In the genomic region with DNA sequence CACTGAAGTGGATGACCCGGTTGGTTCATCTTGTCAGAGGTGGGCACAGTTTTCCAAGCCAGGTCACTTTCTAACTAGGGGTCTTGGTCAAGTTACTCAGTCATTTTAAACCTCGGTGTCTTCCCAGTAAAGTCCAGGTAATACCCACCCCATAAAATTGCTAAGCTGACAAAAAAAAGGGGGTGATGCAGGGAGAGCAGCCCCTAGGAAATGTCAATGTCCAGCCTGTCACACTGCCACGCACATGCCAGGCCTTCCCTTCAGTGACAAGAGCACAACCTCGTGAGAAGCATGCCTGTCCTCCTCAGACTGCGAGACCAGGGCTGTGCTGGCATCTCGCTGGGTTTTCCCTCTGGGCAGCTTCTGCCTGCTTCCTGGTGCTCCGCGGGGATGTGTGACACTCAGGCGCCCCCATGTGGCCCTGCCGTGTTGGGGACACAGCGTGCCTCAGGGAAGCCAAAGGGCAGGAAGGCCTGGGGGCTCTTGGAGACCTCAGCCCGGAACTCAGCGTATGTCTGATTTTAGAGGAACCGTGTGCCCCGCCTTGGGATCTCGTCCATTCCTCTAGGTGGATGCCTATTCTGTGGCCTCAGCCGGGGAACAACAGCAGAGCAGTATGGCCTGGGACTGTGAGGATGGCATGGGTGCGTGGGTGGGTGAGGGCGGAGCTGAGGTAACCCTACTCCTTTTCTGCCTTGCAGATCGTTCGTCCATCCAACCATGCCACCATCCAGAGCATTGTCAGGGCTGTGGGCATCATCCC, we compare ENCODE assay signal across 8 cellular contexts. TPM values are rescaled to one million over a fixed set of nuclear protein-coding genes. Genes with fewer than 3 reads are reported as not detected.
A peak's percentile ranks its signal among the peaks of the same experiment; 100 is the strongest.
DNase-seq lines count a peak whose midpoint lies in the region; ATAC-seq, FAIRE-seq and TF ChIP-seq lines count a peak whose summit lies in the region.

No MANE protein-coding gene starts in this region.

- FAIRE-seq in HepG2 (lab: Jason Lieb, UNC): no peak

- H2AFZ ChIP-seq in HepG2 (ENCODE audit: low read length): no peak overlapping the region

- no peak overlapping the region for H3K9ac ChIP-seq in HepG2 (ENCODE audit: insufficient read depth, low read depth, low read length)

- H3K4me2 ChIP-seq in HepG2 (ENCODE audit: low read depth, low read length): no peak overlapping the region

- H3K4me1 Mint-ChIP-seq in activated CD4-positive, alpha-beta T cell treated with anti-CD3 and anti-CD28 coated beads, Interleukin-2, amount 10 ng/mL, durations not matched to agents 24 days and 14 days: peaks cover 13% of the 10 kb centered on the region

- H3K4me3 Mint-ChIP-seq in activated CD4-positive, alpha-beta T cell treated with anti-CD3 and anti-CD28 coated beads, Interleukin-2, amount 10 ng/mL, durations not matched to agents 24 days and 14 days: peak overlapping the region; percentile 39

- H3K4me1 ChIP-seq in HepG2 (ENCODE audit: insufficient read depth, low read length): no peaks in the 10 kb centered on the region

- H3K4me3 ChIP-seq in choroid plexus epithelial cell (ENCODE audit: low read depth, low read length) (no peak overlapping the region), HepG2 (replicated peaks in 1 of 3; ENCODE audit: insufficient read depth in 1 of 3, low read depth in 2 of 3, low read length in 3 of 3) (no peak overlapping the region)

- H3K9me3 Mint-ChIP-seq in activated CD4-positive, alpha-beta T cell treated with anti-CD3 and anti-CD28 coated beads, Interleukin-2, amount 10 ng/mL, durations not matched to agents 24 days and 14 days: no peaks in the 10 kb centered on the region

- peak overlapping the region; percentile 48 for H3K27ac Mint-ChIP-seq in activated CD4-positive, alpha-beta T cell treated with anti-CD3 and anti-CD28 coated beads, Interleukin-2, amount 10 ng/mL, durations not matched to agents 24 days and 14 days

- CTCF ChIA-PET in HepG2 (lab: Yijun Ruan, JAX; ENCODE audit: low intra/inter-chr PET ratio, low total read pairs): interaction anchor here (1.1 to 2.5 kb wide), 5 partner anchors 264 to 319 kb away, joined by 3 to 23 read pairs (median 4); no protein-coding TSS in a partner anchor

- peaks cover 4 to 15% of the 10 kb centered on the region in 2 experiments; a peak in 3 of 5 replicates for H3K27me3 ChIP-seq in HepG2 (ENCODE audit: control insufficient read depth in 1 of 2, insufficient read depth in 2 of 2, low read length in 2 of 2)

- intact Hi-C loops in activated CD4-positive, alpha-beta T cell treated with anti-CD3 and anti-CD28 coated beads, Interleukin-2, amount 10 ng/mL, durations not matched to agents 24 days and 14 days (cut with micrococcal nuclease): loop anchor here (1.0 to 5.0 kb wide), 3 partner anchors 130 to 288 kb away; no protein-coding TSS in a partner anchor
- intact Hi-C loops in HepG2 (cut with micrococcal nuclease; ENCODE audit: unreplicated experiment): loop anchor here (1.0 to 5.0 kb wide), 2 partner anchors 265 to 288 kb away; no protein-coding TSS in a partner anchor

- POLR2A ChIA-PET in HepG2 (lab: Yijun Ruan, JAX): no interaction called here

- H3K27me3 Mint-ChIP-seq in activated CD4-positive, alpha-beta T cell treated with anti-CD3 and anti-CD28 coated beads, Interleukin-2, amount 10 ng/mL, durations not matched to agents 24 days and 14 days: peaks cover under 1% of the 10 kb centered on the region

- ATAC-seq in HG02610 (IDR thresholded peaks at IDR 0.05; ENCODE audit: unreplicated experiment) (peak; percentile 78), HepG2 (peak; percentile 96), GM21528 (IDR thresholded peaks at IDR 0.05; ENCODE audit: low FRiP score, unreplicated experiment) (no peak)

- BruUV-seq in HepG2 (replicated peaks; lab: Mats Ljungman, UMichigan): no TSS peak

- no peaks in the 10 kb centered on the region for H3K9me3 ChIP-seq in HepG2 (ENCODE audit: low read length)

- peak; percentile 95 for TF ChIP-seq CTCF in choroid plexus epithelial cell (conservative IDR thresholded peaks at IDR 0.05; ENCODE audit: low read depth, low read length)
- peak; percentile 95 for TF ChIP-seq CTCF in HepG2 (CRISPR knock-in tag; IDR thresholded peaks at IDR 0.05)

- TF ChIP-seq EP300 in HepG2 (IDR thresholded peaks at IDR 0.05; ENCODE audit: low read depth in 2 of 2, low read length in 2 of 2): no peak
- TF ChIP-seq EP300 in HepG2 (CRISPR knock-in tag; IDR thresholded peaks at IDR 0.05; ENCODE audit: borderline replicate concordance): no peak

- no peaks in the 10 kb centered on the region for H3K36me3 ChIP-seq in HepG2 (replicated peaks in 1 of 2; ENCODE audit: control insufficient read depth in 1 of 2, insufficient read depth in 2 of 2, low read length in 2 of 2)

- no peak for TF ChIP-seq POLR2A in HepG2 (IDR thresholded peaks at IDR 0.05; ENCODE audit: insufficient read depth in 1 of 2, low read depth in 2 of 2, low read length in 2 of 2)

- in situ Hi-C loops in HepG2 (cut with HindIII; ENCODE audit: extremely low pct_ligation_motif_present, low pct_unique_long_range_greater_than_20kb): no loop called here

- no peaks in the 10 kb centered on the region for H3K79me2 ChIP-seq in HepG2 (ENCODE audit: insufficient read depth, low read length)

- DNase-seq in ELR (ENCODE audit: low read depth) (peak; percentile 81), NCI-H2227 (lab: John Stamatoyannopoulos, UW; ENCODE audit: unreplicated experiment) (peak; percentile 37), choroid plexus epithelial cell (ENCODE audit: low read depth) (peak; percentile 79), HepG2 (ENCODE audit: low spot score) (peak; percentile 48)
- DNase-seq in activated CD4-positive, alpha-beta T cell treated with anti-CD3 and anti-CD28 coated beads, Interleukin-2, amount 10 ng/mL, durations not matched to agents 24 days and 14 days: peak; percentile 94
- DNase-seq in stimulated activated CD4-positive, alpha-beta T cell treated with anti-CD3 and anti-CD28 coated beads, Interleukin-4, amount 100 ng/mL, for 48 hours (ENCODE audit: low read depth in 2 of 2): peak; percentile 79

- no peaks in the 10 kb centered on the region for H3K36me3 Mint-ChIP-seq in activated CD4-positive, alpha-beta T cell treated with anti-CD3 and anti-CD28 coated beads, Interleukin-2, amount 10 ng/mL, durations not matched to agents 24 days and 14 days (ENCODE audit: low read depth)

- no peaks in the 10 kb centered on the region for H4K20me1 ChIP-seq in HepG2 (ENCODE audit: insufficient read depth, low read length)

- TF ChIP-seq RAD21 in HepG2 (CRISPR knock-in tag; IDR thresholded peaks at IDR 0.05): peak; percentile 90

- WGBS in HepG2 (ENCODE audit: low lambda C conversion rate): 0% methylated on average over 5 of the region's 21 CpGs

- H3K27ac ChIP-seq in HepG2 (ENCODE audit: extremely low read length, insufficient read depth, low read length): no peak overlapping the region

RNA-seq across cellular contexts. Expression of a gene that starts 10.2 kb away (rescaled TPM):
- not detected in 2 replicates for total RNA-seq in activated CD4-positive, alpha-beta T cell treated with anti-CD3 and anti-CD28 coated beads, Interleukin-2, amount 10 ng/mL, durations not matched to agents 24 days and 14 days
- not detected in 2 replicates for total RNA-seq in HepG2 (2016; rRNA removed; fragmentation: Illumina TruSeq; extraction: Trizol)
- not detected in 2 replicates for total RNA-seq in HepG2 (2016; cell fraction: cytosol; rRNA removed; fragmentation: Illumina TruSeq; extraction: Trizol; ENCODE audit: low read depth)
- not detected in 2 replicates for total RNA-seq in HepG2 (2016; cell fraction: insoluble cytoplasmic fraction; rRNA removed; fragmentation: Illumina TruSeq; extraction: Trizol)
- total RNA-seq in HepG2 (2016; cell fraction: membrane; rRNA removed; fragmentation: Illumina TruSeq; extraction: Trizol): not detected in 2 replicates
- total RNA-seq in HepG2 (2016; cell fraction: nucleus; rRNA removed; fragmentation: Illumina TruSeq; extraction: Trizol): not detected in 2 replicates
- polyA plus RNA-seq in HepG2 (2011; rRNA removed): not detected in 2 replicates
- polyA plus RNA-seq in HepG2 (2011; cell fraction: cytosol; rRNA removed): not detected in 2 replicates
- polyA plus RNA-seq in HepG2 (2011; cell fraction: nucleus; rRNA removed): not detected in 2 replicates
- polyA plus RNA-seq in HepG2 (2012): not detected in 2 replicates
- not detected in 2 replicates for polyA plus RNA-seq in HepG2 (2016; cell fraction: cytosol; fragmentation: Illumina TruSeq; extraction: Trizol; ENCODE audit: low read depth)
- not detected in 2 replicates for polyA plus RNA-seq in HepG2 (2016; cell fraction: insoluble cytoplasmic fraction; fragmentation: Illumina TruSeq; extraction: Trizol; ENCODE audit: low read depth)
- not detected in 2 replicates for polyA plus RNA-seq in HepG2 (2016; cell fraction: membrane; fragmentation: Illumina TruSeq; extraction: Trizol; ENCODE audit: low read depth)
- not detected in 2 replicates for polyA plus RNA-seq in HepG2 (2016; cell fraction: nucleus; fragmentation: Illumina TruSeq; extraction: Trizol; ENCODE audit: insufficient read depth, low read depth)
- not detected in 2 replicates for polyA minus RNA-seq in HepG2 (2011; rRNA and poly(A)+ RNA removed; ENCODE audit: low replicate concordance)
- polyA minus RNA-seq in HepG2 (2011; cell fraction: cytosol; rRNA and poly(A)+ RNA removed): not detected in 2 replicates
- polyA minus RNA-seq in HepG2 (2011; cell fraction: nucleus; rRNA and poly(A)+ RNA removed): not detected in 2 replicates

RNA-seq across cellular contexts. Expression of a gene that starts 12.1 kb away (rescaled TPM):
- 0.49 and 0.59 TPM in 2 replicates for total RNA-seq in activated CD4-positive, alpha-beta T cell treated with anti-CD3 and anti-CD28 coated beads, Interleukin-2, amount 10 ng/mL, durations not matched to agents 24 days and 14 days
- not detected in 2 replicates for total RNA-seq in HepG2 (2016; rRNA removed; fragmentation: Illumina TruSeq; extraction: Trizol)
- not detected in 2 replicates for total RNA-seq in HepG2 (2016; cell fraction: cytosol; rRNA removed; fragmentation: Illumina TruSeq; extraction: Trizol; ENCODE audit: low read depth)
- 0.13 TPM in 1 of 2 replicates, not detected in the other for total RNA-seq in HepG2 (2016; cell fraction: insoluble cytoplasmic fraction; rRNA removed; fragmentation: Illumina TruSeq; extraction: Trizol)
- total RNA-seq in HepG2 (2016; cell fraction: membrane; rRNA removed; fragmentation: Illumina TruSeq; extraction: Trizol): 0.07 TPM in 1 of 2 replicates, not detected in the other
- 0.19 TPM in 1 of 2 replicates, not detected in the other for total RNA-seq in HepG2 (2016; cell fraction: nucleus; rRNA removed; fragmentation: Illumina TruSeq; extraction: Trizol)
- 0.03 TPM in 1 of 2 replicates, not detected in the other for polyA plus RNA-seq in HepG2 (2011; rRNA removed)
- polyA plus RNA-seq in HepG2 (2011; cell fraction: cytosol; rRNA removed): not detected in 2 replicates
- polyA plus RNA-seq in HepG2 (2011; cell fraction: nucleus; rRNA removed): not detected in 2 replicates
- polyA plus RNA-seq in HepG2 (2012): not detected in 2 replicates
- polyA plus RNA-seq in HepG2 (2016; cell fraction: cytosol; fragmentation: Illumina TruSeq; extraction: Trizol; ENCODE audit: low read depth): not detected in 2 replicates
- not detected in 2 replicates for polyA plus RNA-seq in HepG2 (2016; cell fraction: insoluble cytoplasmic fraction; fragmentation: Illumina TruSeq; extraction: Trizol; ENCODE audit: low read depth)
- polyA plus RNA-seq in HepG2 (2016; cell fraction: membrane; fragmentation: Illumina TruSeq; extraction: Trizol; ENCODE audit: low read depth): not detected in 2 replicates
- polyA plus RNA-seq in HepG2 (2016; cell fraction: nucleus; fragmentation: Illumina TruSeq; extraction: Trizol; ENCODE audit: insufficient read depth, low read depth): 0.18 and 0.19 TPM in 2 replicates
- polyA minus RNA-seq in HepG2 (2011; rRNA and poly(A)+ RNA removed; ENCODE audit: low replicate concordance): not detected in 2 replicates
- not detected in 2 replicates for polyA minus RNA-seq in HepG2 (2011; cell fraction: cytosol; rRNA and poly(A)+ RNA removed)
- polyA minus RNA-seq in HepG2 (2011; cell fraction: nucleus; rRNA and poly(A)+ RNA removed): not detected in 2 replicates

RNA-seq across cellular contexts. Expression of a gene that starts 36.1 kb away (rescaled TPM):
- not detected in 2 replicates for total RNA-seq in activated CD4-positive, alpha-beta T cell treated with anti-CD3 and anti-CD28 coated beads, Interleukin-2, amount 10 ng/mL, durations not matched to agents 24 days and 14 days
- not detected in 2 replicates for total RNA-seq in HepG2 (2016; rRNA removed; fragmentation: Illumina TruSeq; extraction: Trizol)
- not detected in 2 replicates for total RNA-seq in HepG2 (2016; cell fraction: cytosol; rRNA removed; fragmentation: Illumina TruSeq; extraction: Trizol; ENCODE audit: low read depth)
- not detected in 2 replicates for total RNA-seq in HepG2 (2016; cell fraction: insoluble cytoplasmic fraction; rRNA removed; fragmentation: Illumina TruSeq; extraction: Trizol)
- not detected in 2 replicates for total RNA-seq in HepG2 (2016; cell fraction: membrane; rRNA removed; fragmentation: Illumina TruSeq; extraction: Trizol)
- total RNA-seq in HepG2 (2016; cell fraction: nucleus; rRNA removed; fragmentation: Illumina TruSeq; extraction: Trizol): not detected in 2 replicates
- not detected in 2 replicates for polyA plus RNA-seq in HepG2 (2011; rRNA removed)
- not detected in 2 replicates for polyA plus RNA-seq in HepG2 (2011; cell fraction: cytosol; rRNA removed)
- polyA plus RNA-seq in HepG2 (2011; cell fraction: nucleus; rRNA removed): not detected in 2 replicates
- not detected in 2 replicates for polyA plus RNA-seq in HepG2 (2012)
- not detected in 2 replicates for polyA plus RNA-seq in HepG2 (2016; cell fraction: cytosol; fragmentation: Illumina TruSeq; extraction: Trizol; ENCODE audit: low read depth)
- polyA plus RNA-seq in HepG2 (2016; cell fraction: insoluble cytoplasmic fraction; fragmentation: Illumina TruSeq; extraction: Trizol; ENCODE audit: low read depth): not detected in 2 replicates
- polyA plus RNA-seq in HepG2 (2016; cell fraction: membrane; fragmentation: Illumina TruSeq; extraction: Trizol; ENCODE audit: low read depth): not detected in 2 replicates
- not detected in 2 replicates for polyA plus RNA-seq in HepG2 (2016; cell fraction: nucleus; fragmentation: Illumina TruSeq; extraction: Trizol; ENCODE audit: insufficient read depth, low read depth)
- 0.07 TPM in 1 of 2 replicates, not detected in the other for polyA minus RNA-seq in HepG2 (2011; rRNA and poly(A)+ RNA removed; ENCODE audit: low replicate concordance)
- not detected in 2 replicates for polyA minus RNA-seq in HepG2 (2011; cell fraction: cytosol; rRNA and poly(A)+ RNA removed)
- polyA minus RNA-seq in HepG2 (2011; cell fraction: nucleus; rRNA and poly(A)+ RNA removed): not detected in 2 replicates

Comparison
In these comparisons a context has a peak if more than half of its experiments do, and no peak if none do; other contexts are left out.
1. DNase-seq: peak in every context shown above with its lines; median percentile 94 in activated CD4-positive, alpha-beta T cell treated with anti-CD3 and anti-CD28 coated beads, Interleukin-2, amount 10 ng/mL, durations not matched to agents 24 days and 14 days; 81 in ELR; 79 in choroid plexus epithelial cell; 79 in stimulated activated CD4-positive, alpha-beta T cell treated with anti-CD3 and anti-CD28 coated beads, Interleukin-4, amount 100 ng/mL, for 48 hours; 48 in HepG2; 37 in NCI-H2227.